Comparison of ENCODE assay signal across 8 cellular contexts in the genomic region with DNA sequence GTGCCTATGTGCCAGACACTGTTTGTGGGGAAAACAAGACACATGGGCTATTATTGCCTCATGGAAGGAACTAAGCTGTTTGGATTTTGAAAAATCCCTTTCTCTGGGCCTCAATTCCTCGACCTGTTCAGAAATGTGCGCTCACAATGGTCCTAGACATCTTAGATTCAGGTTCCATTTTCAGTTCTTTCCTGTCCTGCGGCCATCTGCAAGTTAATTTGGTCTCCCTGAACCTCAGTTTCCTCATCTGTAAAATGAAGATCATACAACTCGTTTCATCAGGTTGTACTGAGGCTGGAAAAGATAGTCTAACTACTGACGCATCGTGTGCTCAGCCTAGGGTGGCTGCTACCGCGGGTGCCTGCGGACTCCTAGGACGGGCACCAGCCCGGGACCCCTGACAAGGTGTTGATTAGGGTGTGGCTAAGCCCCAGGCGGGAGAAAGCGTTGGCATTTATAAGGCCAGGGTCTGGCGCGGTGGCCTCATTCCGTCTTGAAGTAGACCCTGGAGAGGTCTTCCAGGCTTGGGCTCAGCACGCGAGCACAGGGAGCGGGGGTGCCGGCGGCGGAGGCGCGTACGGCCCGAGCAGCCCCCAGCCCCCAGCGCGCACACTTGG. TPM values are rescaled to one million over a fixed set of nuclear protein-coding genes. Genes with fewer than 3 reads are reported as not detected.
DNase-seq lines count a peak whose midpoint lies in the region; ATAC-seq and TF ChIP-seq lines count a peak whose summit lies in the region.

No MANE protein-coding gene starts in this region.

- TF ChIP-seq POLR2A in HCT116 (IDR thresholded peaks at IDR 0.05; ENCODE audit: borderline replicate concordance, extremely low read depth, insufficient read depth, insufficient read length), result no peak

- 16% methylated on average over 28 of the region's 28 CpGs for WGBS in ectodermal cell, 2 experiments

- H3K36me3 ChIP-seq in HCT116 (ENCODE audit: control insufficient read depth in 1 of 2, insufficient read depth in 2 of 2, low read length in 2 of 2) (peaks cover 0 to 8% of the 10 kb centered on the region in 2 experiments; a peak in 2 of 4 replicates), ectodermal cell (ENCODE audit: control insufficient read depth, insufficient read depth, low read length) (no peaks in the 10 kb centered on the region), muscle layer of duodenum (ENCODE audit: control insufficient read depth in 1 of 2, insufficient read depth in 2 of 2, low read length in 2 of 2) (no peaks in the 10 kb centered on the region)

- H3K27me3 ChIP-seq in HCT116 (ENCODE audit: insufficient read depth, low read length) (no peaks in the 10 kb centered on the region), ectodermal cell (ENCODE audit: control insufficient read depth, insufficient read depth, low read length, poor library complexity, severe bottlenecking) (no peaks in the 10 kb centered on the region), muscle layer of duodenum (ENCODE audit: low read depth, low read length) (no peaks in the 10 kb centered on the region)

- BruUV-seq in HCT116 (replicated peaks; lab: Mats Ljungman, UMichigan), result no TSS peak

- H3K9me2 ChIP-seq in HCT116 (ENCODE audit: insufficient read depth), result no peaks in the 10 kb centered on the region

- CTCF ChIA-PET in HCT116 (lab: Charles Lee), result no interaction called here
- CTCF ChIA-PET in RWPE1 (lab: Yijun Ruan, JAX), result interaction anchor here (1.3 kb wide), 1 partner anchor 51 kb away, joined by 6 read pairs; a partner anchor contains a TSS

- no peak for TF ChIP-seq CTCF in HCT116 (IDR thresholded peaks at IDR 0.05 in 2 of 3, conservative IDR thresholded peaks at IDR 0.05 in 1 of 3; ENCODE audit: borderline replicate concordance in 1 of 3, insufficient read depth in 1 of 3, low read depth in 2 of 3, low read length in 2 of 3)
- no peak for TF ChIP-seq CTCF in RWPE1 (conservative IDR thresholded peaks at IDR 0.05; ENCODE audit: low read depth)

- H3K9ac ChIP-seq in HCT116 (ENCODE audit: low read length), result peak overlapping the region; percentile 84

- DNase-seq in ELF-1 (ENCODE audit: low read depth, low spot score) (peak; percentile 83), HCT116 (ENCODE audit: low read depth, low spot score) (no peak), RWPE1 (ENCODE audit: low spot score) (no peak), GF-D8 (lab: John Stamatoyannopoulos, UW) (no peak), Ammon's horn (ENCODE audit: low spot score) (no peak), T1000 (lab: John Stamatoyannopoulos, UW) (no peak)

- POLR2A ChIA-PET in HCT116 (lab: Charles Lee), result no interaction called here
- POLR2A ChIA-PET in RWPE1 (lab: Yijun Ruan, JAX; ENCODE audit: low non-redundant PET), result interaction anchor here (0.6 to 1.8 kb wide), 2 partner anchors 51 to 54 kb away, joined by 3 to 7 read pairs; a partner anchor contains a TSS

- H3K79me2 ChIP-seq in HCT116 (ENCODE audit: insufficient read depth, low read length), result peaks cover 42% of the 10 kb centered on the region

- peaks cover 13% of the 10 kb centered on the region; the same call in 1 of the 2 replicates for H4K20me1 ChIP-seq in HCT116 (ENCODE audit: insufficient read depth)

- no peak overlapping the region for H2AFZ ChIP-seq in HCT116 (ENCODE audit: low read depth, low read length, poor library complexity, severe bottlenecking)

- H3K4me3 ChIP-seq in HCT116 (replicated peaks in 1 of 2; ENCODE audit: low read depth in 1 of 2, low read length in 2 of 2), result peak overlapping the region; percentile 78 to 89
- H3K4me3 ChIP-seq in ectodermal cell (ENCODE audit: insufficient read depth, low read depth, low read length), result peak overlapping the region; percentile 68
- peak overlapping the region; percentile 85 to 96 for H3K4me3 ChIP-seq in muscle layer of duodenum (ENCODE audit: low read depth in 1 of 2, low read length in 2 of 2)

- TF ChIP-seq RAD21 in HCT116 (IDR thresholded peaks at IDR 0.05; ENCODE audit: low read depth), result no peak

- H3K4me1 ChIP-seq in HCT116 (ENCODE audit: control insufficient read depth in 1 of 2, insufficient read depth in 2 of 2, low read length in 2 of 2) (peaks cover 8 to 26% of the 10 kb centered on the region in 2 experiments; a peak in 3 of 4 replicates), ectodermal cell (ENCODE audit: control insufficient read depth, insufficient read depth, low read length) (no peaks in the 10 kb centered on the region), muscle layer of duodenum (ENCODE audit: control insufficient read depth in 1 of 2, insufficient read depth in 2 of 2, low read length in 2 of 2) (peaks cover 6 to 23% of the 10 kb centered on the region in 2 donors)

- RAD21 ChIA-PET in HCT116 (lab: Charles Lee; ENCODE audit: low non-redundant PET in 1 of 2, low total read pairs in 2 of 2, uncharacterized antibody in 2 of 2, unreplicated experiment in 2 of 2), result no interaction called here

- peak; percentile 65 for ATAC-seq in HCT116

- H3K9me3 ChIP-seq in HCT116 (ENCODE audit: control insufficient read depth in 1 of 2, insufficient read depth in 1 of 2, low read depth in 1 of 2, low read length in 2 of 2), result no peaks in the 10 kb centered on the region
- H3K9me3 ChIP-seq in ectodermal cell (ENCODE audit: control insufficient read depth, low read length), result no peaks in the 10 kb centered on the region
- no peaks in the 10 kb centered on the region for H3K9me3 ChIP-seq in muscle layer of duodenum (ENCODE audit: control insufficient read depth in 1 of 2, low read length in 2 of 2)

- peak overlapping the region; percentile 69 for H3K27ac ChIP-seq in HCT116 (ENCODE audit: low read depth, low read length)
- H3K27ac ChIP-seq in RWPE1, result peak overlapping the region; percentile 85
- no peak overlapping the region for H3K27ac ChIP-seq in ectodermal cell (ENCODE audit: insufficient read depth, low read depth, low read length, poor library complexity, severe bottlenecking)
- H3K27ac ChIP-seq in muscle layer of duodenum (ENCODE audit: low read length), result no peak overlapping the region

- intact Hi-C loops in HCT116 (cut with micrococcal nuclease), result no loop called here

- H3K4me2 ChIP-seq in HCT116 (ENCODE audit: low read length), result peak overlapping the region; percentile 88

TF ChIP-seq in HCT116, 20 proteins besides CTCF, POLR2A, EP300 and RAD21:
- TF ChIP-seq TCF7L2 (IDR thresholded peaks at IDR 0.05; ENCODE audit: borderline replicate concordance, extremely low read depth, insufficient read depth, insufficient read length) (no peak), FOSL1 (IDR thresholded peaks at IDR 0.05; ENCODE audit: low read depth) (no peak), EZH2 (IDR thresholded peaks at IDR 0.05) (no peak), ZFX (IDR thresholded peaks at IDR 0.05) (no peak)
TF ChIP-seq in HCT116: peak in this region for 0.

RNA-seq across cellular contexts. Expression of a gene that starts 0.5 kb away (rescaled TPM):
- total RNA-seq in HCT116 (2021; ENCODE audit: unreplicated experiment), result 39.3 TPM
- polyA plus RNA-seq in HCT116 (2012), result 12.8 and 14.9 TPM in 2 replicates
- 34.7 TPM for polyA plus RNA-seq in ectodermal cell (2013, experiment 1 of 4)
- polyA plus RNA-seq in ectodermal cell (2013, experiment 2 of 4), result 33.6 TPM
- polyA plus RNA-seq in ectodermal cell (2013, experiment 3 of 4), result 25.2 TPM
- polyA plus RNA-seq in ectodermal cell (2013, experiment 4 of 4), result 25.4 TPM

RNA-seq across cellular contexts. Expression of a gene that starts 35.4 kb away (rescaled TPM):
- 57.2 TPM for total RNA-seq in HCT116 (2021; ENCODE audit: unreplicated experiment)
- polyA plus RNA-seq in HCT116 (2012), result 30.0 and 36.7 TPM in 2 replicates
- polyA plus RNA-seq in ectodermal cell (2013, experiment 1 of 4), result 47.2 TPM
- 57.1 TPM for polyA plus RNA-seq in ectodermal cell (2013, experiment 2 of 4)
- polyA plus RNA-seq in ectodermal cell (2013, experiment 3 of 4), result 50.7 TPM
- polyA plus RNA-seq in ectodermal cell (2013, experiment 4 of 4), result 49.8 TPM

RNA-seq across cellular contexts. Expression of a gene that starts 48.2 kb away (rescaled TPM):
- total RNA-seq in HCT116 (2021; ENCODE audit: unreplicated experiment), result 78.0 TPM
- polyA plus RNA-seq in HCT116 (2012), result 64.3 and 66.1 TPM in 2 replicates
- polyA plus RNA-seq in ectodermal cell (2013, experiment 1 of 4), result 83.2 TPM
- 90.4 TPM for polyA plus RNA-seq in ectodermal cell (2013, experiment 2 of 4)
- 67.3 TPM for polyA plus RNA-seq in ectodermal cell (2013, experiment 3 of 4)
- 74.7 TPM for polyA plus RNA-seq in ectodermal cell (2013, experiment 4 of 4)

RNA-seq across cellular contexts. Expression of a gene that starts 51.2 kb away (rescaled TPM):
- total RNA-seq in HCT116 (2021; ENCODE audit: unreplicated experiment), result 1,262 TPM
- polyA plus RNA-seq in HCT116 (2012), result 2,336 and 2,697 TPM in 2 replicates
- 1,692 TPM for polyA plus RNA-seq in ectodermal cell (2013, experiment 1 of 4)
- polyA plus RNA-seq in ectodermal cell (2013, experiment 2 of 4), result 1,615 TPM
- polyA plus RNA-seq in ectodermal cell (2013, experiment 3 of 4), result 1,869 TPM
- 2,066 TPM for polyA plus RNA-seq in ectodermal cell (2013, experiment 4 of 4)

RNA-seq across cellular contexts. Expression of a gene that starts 57.8 kb away (rescaled TPM):
- total RNA-seq in HCT116 (2021; ENCODE audit: unreplicated experiment), result 114 TPM
- polyA plus RNA-seq in HCT116 (2012), result 126 and 140 TPM in 2 replicates
- polyA plus RNA-seq in ectodermal cell (2013, experiment 1 of 4), result 25.5 TPM
- 27.8 TPM for polyA plus RNA-seq in ectodermal cell (2013, experiment 2 of 4)
- polyA plus RNA-seq in ectodermal cell (2013, experiment 3 of 4), result 20.0 TPM
- 20.4 TPM for polyA plus RNA-seq in ectodermal cell (2013, experiment 4 of 4)

Comparison
In these comparisons a context has a peak if more than half of its experiments do, and no peak if none do; other contexts are left out.
1. H3K27ac ChIP-seq: peak in HCT116 (single experiment) and RWPE1 (single experiment); none in ectodermal cell (single experiment) and muscle layer of duodenum (single experiment).
2. Peak in every context shown above with its lines, with median percentiles within 50 percentile points of each other: H3K4me3 ChIP-seq.